In genomic region chr2:235230809-235231601, GRCh38 we compare ENCODE assay signal across 1 cellular context.
TF ChIP-seq lines count a peak whose summit lies in the region.

No MANE protein-coding gene starts in this region.

TF ChIP-seq in GM23338, 12 proteins besides CTCF, POLR2A, EP300 and RAD21 (continued from another document):
- no peak for TF ChIP-seq ZNF462 (CRISPR knock-in tag; IDR thresholded peaks at IDR 0.05)
- no peak for TF ChIP-seq EZH2 (IDR thresholded peaks at IDR 0.05; ENCODE audit: low read depth, unreplicated experiment)
- TF ChIP-seq POLR2AphosphoS5 (IDR thresholded peaks at IDR 0.05; ENCODE audit: low read depth): no peak
- no peak for TF ChIP-seq ETS1 (IDR thresholded peaks at IDR 0.05)
- no peak for TF ChIP-seq STAT1 (IDR thresholded peaks at IDR 0.05; ENCODE audit: unreplicated experiment)
TF ChIP-seq in GM23338: peak in this region for 0.
